In genomic region chr1:193406901-193407300, GRCh38 we compare ENCODE assay signal across 9 cellular contexts.
DNase-seq lines count a peak whose midpoint lies in the region; ATAC-seq and TF ChIP-seq lines count a peak whose summit lies in the region.
"Had no signal": no experiment of that assay in that cellular context is flagged by ENCODE, and none has a peak within 500 bp of the region (broad histone marks: within the 10 kb centered on the region; RNA-seq: fewer than 3 reads in every experiment).

No MANE protein-coding gene starts in this region.

- H3K18ac ChIP-seq in neuronal stem cell (ENCODE audit: low read length) = no peak overlapping the region

- WGBS in esophagus squamous epithelium, 2 donors = 1% methylated on average over 4 of the region's 4 CpGs
- WGBS in neuronal stem cell (ENCODE audit: extremely low coverage in 2 of 2, insufficient read length in 2 of 2, insufficient replicate concordance in 1 of 2), 2 donors = no CpG with 5 or more reads among the region's 4 CpGs

- no peak overlapping the region for H3K4me2 ChIP-seq in neuronal stem cell (ENCODE audit: insufficient read depth, low read length, poor library complexity, severe bottlenecking)

- H3K27me3 ChIP-seq in esophagus squamous epithelium = no peaks in the 10 kb centered on the region
- no peaks in the 10 kb centered on the region for H3K27me3 ChIP-seq in neuronal stem cell (ENCODE audit: control insufficient read depth in 3 of 3, insufficient read depth in 3 of 3, low read depth in 1 of 3, low read length in 3 of 3)

- no peak overlapping the region for H4K8ac ChIP-seq in neuronal stem cell (ENCODE audit: low read depth, low read length)

- H3K14ac ChIP-seq in neuronal stem cell (ENCODE audit: low read length) = no peak overlapping the region

- H3K27ac ChIP-seq in esophagus squamous epithelium (no peak overlapping the region), neuronal stem cell (replicated peaks; ENCODE audit: low read length) (no peak overlapping the region)

- DNase-seq in DMS53 treated with DMSO at 0.1 percent for 48 hours (lab: John Stamatoyannopoulos, UW; ENCODE audit: unreplicated experiment) (peak; percentile 55), HT1080 (ENCODE audit: low read depth) (peak; percentile 46), SK-MEL-5 (ENCODE audit: low read depth, low spot score) (peak; percentile 71), esophagus squamous epithelium (lab: John Stamatoyannopoulos, UW) (no peak), neuronal stem cell (ENCODE audit: low spot score) (peak; percentile 6), GOT3 (lab: John Stamatoyannopoulos, UW) (no peak)
- no peak for DNase-seq in activated naive CD4-positive, alpha-beta T cell treated with Interleukin-2 at 50 U/mL for 16 hours
- DNase-seq: stimulated activated naive B cell treated with anti-CD40 and anti-IgM and Interleukin-4, amounts not matched to agents 10 μg/mL and 1 μg/mL and 100 μg/mL, for 72 hours had no signal

- no peaks in the 10 kb centered on the region for H3K36me3 ChIP-seq in esophagus squamous epithelium
- no peaks in the 10 kb centered on the region for H3K36me3 ChIP-seq in neuronal stem cell (replicated peaks in 1 of 2; ENCODE audit: control insufficient read depth in 2 of 2, insufficient read depth in 2 of 2, low read length in 2 of 2)

- H2BK15ac ChIP-seq in neuronal stem cell (ENCODE audit: low read length) = no peak overlapping the region

- peak; percentile 50 to 77 (median 66) for TF ChIP-seq CTCF in esophagus squamous epithelium (IDR thresholded peaks at IDR 0.05)

- TF ChIP-seq POLR2A in esophagus squamous epithelium (IDR thresholded peaks at IDR 0.05) = no peak

- peak; percentile 72 for ATAC-seq in GM19455 (IDR thresholded peaks at IDR 0.05; ENCODE audit: unreplicated experiment)

- H3K4ac ChIP-seq in neuronal stem cell (ENCODE audit: low read length) = no peak overlapping the region

- H2AK5ac ChIP-seq in neuronal stem cell (ENCODE audit: low read depth, low read length) = no peak overlapping the region

- in situ Hi-C loops in SK-MEL-5 (cut with HindIII; ENCODE audit: low pct_unique_long_range_greater_than_20kb, low sequenced_read_pairs) = no loop called here

- no peak overlapping the region for H3K9ac ChIP-seq in neuronal stem cell (ENCODE audit: low read depth, low read length, poor library complexity)

- H2BK12ac ChIP-seq in neuronal stem cell (ENCODE audit: low read length) = no peak overlapping the region

- no peak overlapping the region for H4K91ac ChIP-seq in neuronal stem cell (ENCODE audit: low read depth, low read length, poor library complexity)

- H3K9me3 ChIP-seq in esophagus squamous epithelium (no peaks in the 10 kb centered on the region), neuronal stem cell (replicated peaks in 1 of 2; ENCODE audit: control insufficient read depth in 2 of 2, insufficient read depth in 1 of 2, low read depth in 1 of 2, low read length in 2 of 2) (no peaks in the 10 kb centered on the region)

- H2BK5ac ChIP-seq in neuronal stem cell (ENCODE audit: low read length) = no peak overlapping the region

- no peak overlapping the region for H3K4me3 ChIP-seq in esophagus squamous epithelium
- no peak overlapping the region for H3K4me3 ChIP-seq in neuronal stem cell (ENCODE audit: low read length in 2 of 2)

- H2AFZ ChIP-seq in neuronal stem cell (ENCODE audit: low read length) = peak overlapping the region; percentile 14

- H3K23ac ChIP-seq in neuronal stem cell (ENCODE audit: low read depth, low read length, poor library complexity) = no peak overlapping the region

- no peaks in the 10 kb centered on the region for H3K79me1 ChIP-seq in neuronal stem cell (ENCODE audit: low read depth, low read length)

- H3K4me1 ChIP-seq in esophagus squamous epithelium (peaks cover 0 to 19% (median 0%) of the 10 kb centered on the region in 3 donors), neuronal stem cell (ENCODE audit: control insufficient read depth in 2 of 2, insufficient read depth in 1 of 2, low read depth in 1 of 2, low read length in 2 of 2) (peaks cover 0 to 3% of the 10 kb centered on the region in 2 donors)

- no peak overlapping the region for H2BK120ac ChIP-seq in neuronal stem cell (ENCODE audit: low read depth, low read length)

- intact Hi-C loops in esophagus squamous epithelium (cut with DNase I) = no loop called here

Comparison
In these comparisons a context has a peak if more than half of its experiments do, and no peak if none do; other contexts are left out.
1. DNase-seq: peak in DMS53 treated with DMSO at 0.1 percent for 48 hours (single experiment), HT1080 (single experiment), SK-MEL-5 (single experiment) and neuronal stem cell (single experiment); none in esophagus squamous epithelium (single experiment), GOT3 (single experiment) and activated naive CD4-positive, alpha-beta T cell treated with Interleukin-2 at 50 U/mL for 16 hours (single experiment).